Comparison of ENCODE assay signal across 22 cellular contexts in the genomic region with DNA sequence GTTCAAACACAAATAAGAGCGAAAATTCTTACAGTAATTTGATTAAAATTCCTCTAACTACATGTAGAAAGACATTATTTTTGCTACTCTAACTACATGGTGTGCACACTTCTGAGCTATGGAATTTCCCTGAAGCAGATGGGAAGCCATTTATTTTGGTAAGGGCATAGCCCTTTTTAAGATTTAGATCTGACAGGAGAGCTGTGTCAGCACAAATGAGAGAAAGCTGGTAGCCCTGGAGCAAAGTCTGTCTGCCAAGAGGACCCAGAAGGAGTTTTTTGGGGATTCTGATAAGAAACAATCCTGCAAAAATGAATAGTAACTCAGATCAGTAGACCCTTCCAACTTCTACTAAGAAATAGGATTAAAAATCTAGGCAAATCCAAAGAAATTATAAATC.
DNase-seq lines count a peak whose midpoint lies in the region; ATAC-seq, FAIRE-seq and TF ChIP-seq lines count a peak whose summit lies in the region.
"Had no signal": no experiment of that assay in that cellular context is flagged by ENCODE, and none has a peak within 500 bp of the region (broad histone marks: within the 10 kb centered on the region; RNA-seq: fewer than 3 reads in every experiment).

No MANE protein-coding gene starts in this region.

- H3K27ac ChIP-seq in HepG2 (ENCODE audit: extremely low read length, insufficient read depth, low read length), result no peak overlapping the region
- H3K27ac ChIP-seq in right lobe of liver, result no peak overlapping the region
- no peak overlapping the region for H3K27ac ChIP-seq in H1 (ENCODE audit: low read depth, low read length)
- no peak overlapping the region for H3K27ac ChIP-seq in smooth muscle cell (ENCODE audit: low read depth)
- H3K27ac ChIP-seq: 22Rv1 had no signal

- no peak overlapping the region for H2AFZ ChIP-seq in HepG2 (ENCODE audit: low read length)
- H2AFZ ChIP-seq in H1 (ENCODE audit: low read length), result no peak overlapping the region
- no peak overlapping the region for H2AFZ ChIP-seq in smooth muscle cell (ENCODE audit: low read depth)
- H2AFZ ChIP-seq: GM23338 had no signal

- no peak overlapping the region for H3K56ac ChIP-seq in H1 (replicated peaks; ENCODE audit: insufficient read length, low read depth, low read length)

- no peak overlapping the region for H2AK5ac ChIP-seq in H1 (ENCODE audit: low read depth, low read length)

- POLR2A ChIA-PET in HepG2 (lab: Yijun Ruan, JAX), result no interaction called here
- POLR2A ChIA-PET in H1 (lab: Charles Lee; ENCODE audit: partially characterized antibody), result no interaction called here

- no peak overlapping the region for H3K4ac ChIP-seq in H1 (replicated peaks; ENCODE audit: insufficient read length, low read depth, low read length)

- no peak overlapping the region for H2BK120ac ChIP-seq in H1 (replicated peaks; ENCODE audit: low read depth, low read length)

- H3K9me3 ChIP-seq in HepG2 (ENCODE audit: low read length) (no peaks in the 10 kb centered on the region), right lobe of liver (no peaks in the 10 kb centered on the region), H1 (ENCODE audit: insufficient read depth in 2 of 2, low read depth in 1 of 2, low read length in 1 of 2) (no peaks in the 10 kb centered on the region), smooth muscle cell (replicated peaks; ENCODE audit: low read depth) (no peaks in the 10 kb centered on the region)
- H3K9me3 ChIP-seq: Caco-2, HAP-1 had no signal

- H3K9ac ChIP-seq in HepG2 (ENCODE audit: insufficient read depth, low read depth, low read length) (no peak overlapping the region), H1 (replicated peaks in 1 of 4; ENCODE audit: extremely low read depth in 1 of 4, low read depth in 3 of 4, low read length in 3 of 4) (no peak overlapping the region), smooth muscle cell (ENCODE audit: low read depth) (no peak overlapping the region)

- no peak for TF ChIP-seq RAD21 in HepG2 (CRISPR knock-in tag; IDR thresholded peaks at IDR 0.05)
- TF ChIP-seq RAD21 in H1 (IDR thresholded peaks at IDR 0.05 in 1 of 2, conservative IDR thresholded peaks at IDR 0.05 in 1 of 2; ENCODE audit: low read depth in 2 of 2, low read length in 2 of 2), result no peak

- H3K79me2 ChIP-seq in HepG2 (ENCODE audit: insufficient read depth, low read length) (no peaks in the 10 kb centered on the region), H1 (ENCODE audit: control insufficient read depth in 1 of 2, insufficient read depth in 2 of 2, low read length in 2 of 2) (no peaks in the 10 kb centered on the region), smooth muscle cell (ENCODE audit: low read depth) (no peaks in the 10 kb centered on the region)

- H3K4me3 ChIP-seq in HepG2 (replicated peaks in 1 of 3; ENCODE audit: insufficient read depth in 1 of 3, low read depth in 2 of 3, low read length in 3 of 3) (no peak overlapping the region), right lobe of liver (no peak overlapping the region), H1 (ENCODE audit: extremely low read depth in 1 of 4, insufficient read depth in 2 of 4, low read depth in 3 of 4, low read length in 4 of 4) (no peak overlapping the region), smooth muscle cell (no peak overlapping the region)
- H3K4me3 ChIP-seq: GM23338, HAP-1 had no signal

- H3K27me3 Mint-ChIP-seq in glutamatergic neuron (ENCODE audit: unreplicated experiment), result peaks cover 3% of the 10 kb centered on the region
- H3K27me3 Mint-ChIP-seq: CD4-positive, alpha-beta memory T cell had no signal

- 0% methylated on average over 1 of the region's 1 CpG for WGBS in HepG2 (ENCODE audit: low lambda C conversion rate)
- WGBS in right lobe of liver (ENCODE audit: insufficient coverage, low coverage, low lambda C conversion rate, missing lambda C conversion rate), result 43% methylated on average over 1 of the region's 1 CpG
- WGBS in H1 (ENCODE audit: extremely low coverage in 1 of 2, insufficient coverage in 1 of 2, insufficient read length in 1 of 2, insufficient replicate concordance in 2 of 2, low coverage in 1 of 2, low lambda C conversion rate in 2 of 2, missing lambda C conversion rate in 1 of 2), 2 experiments, result 92% methylated on average over 1 of the region's 1 CpG; no CpG with 5 or more reads in 1 of the 2 experiments
- 97% methylated on average over 1 of the region's 1 CpG for WGBS in smooth muscle cell (ENCODE audit: low lambda C conversion rate)

- H3K18ac ChIP-seq in H1 (ENCODE audit: extremely low read depth, low read length), result no peak overlapping the region

- H3K4me2 ChIP-seq in HepG2 (ENCODE audit: low read depth, low read length), result no peak overlapping the region
- no peak overlapping the region for H3K4me2 ChIP-seq in H1 (ENCODE audit: insufficient read depth in 1 of 2, low read depth in 2 of 2, low read length in 2 of 2)
- peak overlapping the region; percentile 12 for H3K4me2 ChIP-seq in smooth muscle cell
- H3K4me2 ChIP-seq: GM23338 had no signal

- no peak overlapping the region for H2BK12ac ChIP-seq in H1 (ENCODE audit: low read depth, low read length)

- H4K8ac ChIP-seq in H1 (ENCODE audit: extremely low read depth, insufficient read depth, low read length), result no peak overlapping the region

- H3K14ac ChIP-seq in H1 (ENCODE audit: insufficient read length), result no peak overlapping the region

- H3K4me1 ChIP-seq in HepG2 (ENCODE audit: insufficient read depth, low read length) (no peaks in the 10 kb centered on the region), right lobe of liver (no peaks in the 10 kb centered on the region), H1 (replicated peaks in 1 of 4; ENCODE audit: control insufficient read depth in 3 of 4, insufficient read depth in 4 of 4, low read length in 3 of 4) (no peaks in the 10 kb centered on the region), smooth muscle cell (ENCODE audit: low read depth) (no peaks in the 10 kb centered on the region)
- H3K4me1 ChIP-seq: HAP-1 had no signal

- in situ Hi-C loops in HepG2 (cut with HindIII; ENCODE audit: extremely low pct_ligation_motif_present, low pct_unique_long_range_greater_than_20kb), result no loop called here

- TF ChIP-seq CTCF in HepG2 (CRISPR knock-in tag; IDR thresholded peaks at IDR 0.05), result no peak
- no peak for TF ChIP-seq CTCF in right lobe of liver (IDR thresholded peaks at IDR 0.05)
- no peak for TF ChIP-seq CTCF in H1 (IDR thresholded peaks at IDR 0.05; ENCODE audit: control extremely low read depth in 1 of 3, insufficient read depth in 1 of 3, low read depth in 1 of 3, low read length in 3 of 3)
- TF ChIP-seq CTCF in smooth muscle cell (IDR thresholded peaks at IDR 0.05; ENCODE audit: borderline replicate concordance, insufficient read depth, poor library complexity, severe bottlenecking), result no peak
- no peak for TF ChIP-seq CTCF in glutamatergic neuron (IDR thresholded peaks at IDR 0.05; ENCODE audit: partially characterized antibody, unreplicated experiment)

- no peak overlapping the region for H2BK20ac ChIP-seq in H1 (ENCODE audit: low read length)

- H3K27me3 ChIP-seq in HepG2 (ENCODE audit: control insufficient read depth in 1 of 2, insufficient read depth in 2 of 2, low read length in 2 of 2) (no peaks in the 10 kb centered on the region), right lobe of liver (no peaks in the 10 kb centered on the region), H1 (replicated peaks in 1 of 4; ENCODE audit: control insufficient read depth in 3 of 4, extremely low read depth in 1 of 4, insufficient read depth in 3 of 4, low read length in 3 of 4) (no peaks in the 10 kb centered on the region), smooth muscle cell (ENCODE audit: low read depth) (no peaks in the 10 kb centered on the region)

- H3K4me3 Mint-ChIP-seq in glutamatergic neuron (ENCODE audit: unreplicated experiment), result no peak overlapping the region
- H3K4me3 Mint-ChIP-seq: CD4-positive, alpha-beta memory T cell; GM23338 had no signal

- no peak overlapping the region for H4K5ac ChIP-seq in H1 (ENCODE audit: insufficient read length, low read depth, low read length)

- H4K20me1 ChIP-seq in HepG2 (ENCODE audit: insufficient read depth, low read length) (no peaks in the 10 kb centered on the region), H1 (replicated peaks in 1 of 2; ENCODE audit: control insufficient read depth in 1 of 2, insufficient read depth in 2 of 2, low read length in 2 of 2) (no peaks in the 10 kb centered on the region), smooth muscle cell (ENCODE audit: low read depth) (no peaks in the 10 kb centered on the region)

- BruUV-seq in HepG2 (replicated peaks; lab: Mats Ljungman, UMichigan), result no TSS peak

- no peak overlapping the region for H4K91ac ChIP-seq in H1 (replicated peaks; ENCODE audit: insufficient read length, low read length)

- ATAC-seq in HepG2, result no peak
- ATAC-seq in right lobe of liver, result no peak
- ATAC-seq in HG02840 (IDR thresholded peaks at IDR 0.05; ENCODE audit: low FRiP score, unreplicated experiment), result no peak
- ATAC-seq: GM23338 had no signal

- H2BK5ac ChIP-seq in H1 (ENCODE audit: low read depth, low read length), result no peak overlapping the region

- intact Hi-C loops in HepG2 (cut with micrococcal nuclease; ENCODE audit: unreplicated experiment), result no loop called here
- intact Hi-C loops in right lobe of liver (cut with DNase I), result no loop called here

- TF ChIP-seq EP300 in HepG2 (IDR thresholded peaks at IDR 0.05; ENCODE audit: low read depth in 2 of 2, low read length in 2 of 2), result no peak
- no peak for TF ChIP-seq EP300 in HepG2 (CRISPR knock-in tag; IDR thresholded peaks at IDR 0.05; ENCODE audit: borderline replicate concordance)
- TF ChIP-seq EP300 in H1 (IDR thresholded peaks at IDR 0.05; ENCODE audit: borderline replicate concordance in 1 of 2, low read depth in 2 of 2, low read length in 2 of 2), result no peak

- H3K36me3 ChIP-seq in HepG2 (replicated peaks in 1 of 2; ENCODE audit: control insufficient read depth in 1 of 2, insufficient read depth in 2 of 2, low read length in 2 of 2) (no peaks in the 10 kb centered on the region), right lobe of liver (no peaks in the 10 kb centered on the region), H1 (ENCODE audit: control insufficient read depth in 2 of 4, insufficient read depth in 4 of 4, low read length in 3 of 4) (no peaks in the 10 kb centered on the region), smooth muscle cell (ENCODE audit: low read depth) (no peaks in the 10 kb centered on the region)
- H3K36me3 ChIP-seq: HAP-1 had no signal

- no peak overlapping the region for H3K27ac Mint-ChIP-seq in glutamatergic neuron (ENCODE audit: unreplicated experiment)
- H3K27ac Mint-ChIP-seq: CD4-positive, alpha-beta memory T cell; GM23338 had no signal

- H3K23ac ChIP-seq in H1 (ENCODE audit: insufficient read length), result no peak overlapping the region

- H3F3A ChIP-seq in smooth muscle cell (ENCODE audit: low read depth), result no peaks in the 10 kb centered on the region

- no peaks in the 10 kb centered on the region for H3K36me3 Mint-ChIP-seq in glutamatergic neuron (ENCODE audit: unreplicated experiment)
- H3K36me3 Mint-ChIP-seq: CD4-positive, alpha-beta memory T cell had no signal

- H2BK15ac ChIP-seq in H1 (ENCODE audit: low read length), result no peak overlapping the region

- H3K9me3 Mint-ChIP-seq in glutamatergic neuron (ENCODE audit: unreplicated experiment), result no peaks in the 10 kb centered on the region
- H3K9me3 Mint-ChIP-seq: GM23338 had no signal

- H3K23me2 ChIP-seq in H1 (ENCODE audit: low read depth, low read length), result no peaks in the 10 kb centered on the region

- TF ChIP-seq POLR2A in HepG2 (IDR thresholded peaks at IDR 0.05; ENCODE audit: insufficient read depth in 1 of 2, low read depth in 2 of 2, low read length in 2 of 2) (no peak), right lobe of liver (IDR thresholded peaks at IDR 0.05) (no peak), H1 (IDR thresholded peaks at IDR 0.05; ENCODE audit: control extremely low read depth in 1 of 2, low read depth in 2 of 2, low read length in 2 of 2) (no peak)

- H3K79me1 ChIP-seq in H1 (ENCODE audit: low read depth, low read length), result no peaks in the 10 kb centered on the region

- FAIRE-seq in HepG2 (lab: Jason Lieb, UNC), result no peak
- no peak for FAIRE-seq in H1 (lab: Jason Lieb, UNC)
- FAIRE-seq: A204.1, G401.6, GM12892, GM19239, H54 had no signal

- no peak for DNase-seq in HepG2 (ENCODE audit: low spot score)
- no peak for DNase-seq in right lobe of liver
- peak; percentile 16 for DNase-seq in RPMI7951 (ENCODE audit: low read depth)
- DNase-seq in H1 (ENCODE audit: low read depth in 1 of 2, low spot score in 2 of 2), result no peak
- DNase-seq in smooth muscle cell (lab: John Stamatoyannopoulos, UW; ENCODE audit: unreplicated experiment), result no peak
- DNase-seq in COR-L47 (lab: John Stamatoyannopoulos, UW), result no peak
- DNase-seq in glutamatergic neuron, result no peak
- DNase-seq: ACHN; C1 segment of cervical spinal cord; Caco-2; CD4-positive, alpha-beta memory T cell; DMS153; DND-41 had no signal

- H3K4me1 Mint-ChIP-seq in glutamatergic neuron (ENCODE audit: low read depth, unreplicated experiment), result peaks cover 4% of the 10 kb centered on the region
- H3K4me1 Mint-ChIP-seq: CD4-positive, alpha-beta memory T cell; GM23338 had no signal

- CTCF ChIA-PET in HepG2 (lab: Yijun Ruan, JAX; ENCODE audit: low intra/inter-chr PET ratio, low total read pairs) (no interaction called here), H1 (lab: Charles Lee; ENCODE audit: partially characterized antibody) (interaction anchor here (0.9 kb wide), 1 partner anchor 16 kb away, joined by 3 read pairs; no protein-coding TSS in a partner anchor)
